Comparison of ENCODE assay signal across 13 cellular contexts in the genomic region with DNA sequence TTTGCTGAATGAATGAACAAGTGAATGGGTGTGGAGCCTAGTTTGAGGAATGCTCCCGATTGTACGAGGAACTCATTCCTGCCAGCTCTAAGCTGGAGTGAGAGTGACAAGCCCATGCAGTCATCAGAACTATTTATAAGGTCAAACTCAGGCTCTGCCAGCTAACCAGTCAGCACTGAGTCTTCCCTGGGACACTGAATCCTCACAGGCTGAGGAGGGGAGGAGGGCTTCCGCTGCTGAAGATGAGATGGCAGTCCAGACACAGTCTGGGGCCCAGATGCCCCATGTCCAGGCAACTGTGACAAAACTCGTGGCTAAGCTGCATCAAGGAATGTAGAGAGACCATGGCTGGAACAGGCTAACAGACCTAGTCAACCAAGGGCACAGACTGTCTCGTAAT. TPM values are rescaled to one million over a fixed set of nuclear protein-coding genes. Genes with fewer than 3 reads are reported as not detected.
DNase-seq lines count a peak whose midpoint lies in the region; ATAC-seq and TF ChIP-seq lines count a peak whose summit lies in the region.
"Had no signal": no experiment of that assay in that cellular context is flagged by ENCODE, and none has a peak within 500 bp of the region (broad histone marks: within the 10 kb centered on the region; RNA-seq: fewer than 3 reads in every experiment).

No MANE protein-coding gene starts in this region.

- H3K36me3 ChIP-seq in SK-N-SH (replicated peaks in 1 of 2; ENCODE audit: control insufficient read depth in 1 of 2, insufficient read depth in 2 of 2, low read length in 1 of 2) (no peaks in the 10 kb centered on the region), neural progenitor cell (no peaks in the 10 kb centered on the region)
- H3K36me3 ChIP-seq: BLaER1 treated with 17β-estradiol and CSF1 and Interleukin-3, amounts not matched to agents 10 nM and 100 nM; ovary had no signal

- no peaks in the 10 kb centered on the region for H3K9me2 ChIP-seq in SK-N-SH

- peaks cover 12% of the 10 kb centered on the region for H3K36me3 Mint-ChIP-seq in neural progenitor cell
- no peaks in the 10 kb centered on the region for H3K36me3 Mint-ChIP-seq in natural killer cell treated with Interleukin-12 subunit alpha and Interleukin-12 subunit beta and Interleukin-15 and Interleukin-18, amount 100 ng/mL, for 72 hours

- H3K4me3 ChIP-seq in SK-N-SH (ENCODE audit: low read depth in 2 of 2, low read length in 1 of 2) (no peak overlapping the region), neural progenitor cell (no peak overlapping the region)
- H3K4me3 ChIP-seq: BLaER1 treated with 17β-estradiol and CSF1 and Interleukin-3, amounts not matched to agents 10 nM and 100 nM; ovary had no signal

- H3K27me3 ChIP-seq in SK-N-SH (ENCODE audit: insufficient read depth) (no peaks in the 10 kb centered on the region), foreskin keratinocyte (no peaks in the 10 kb centered on the region), neural progenitor cell (peaks cover 16% of the 10 kb centered on the region)
- H3K27me3 ChIP-seq: ovary had no signal

- H4K20me1 ChIP-seq in SK-N-SH (ENCODE audit: insufficient read depth) (0 out of 2 replicates have a peak, but pooled peaks cover 7% of the 10 kb centered on the region), neural progenitor cell (ENCODE audit: low read depth) (peaks cover 27% of the 10 kb centered on the region)

- TF ChIP-seq CTCF in SK-N-SH (IDR thresholded peaks at IDR 0.05) (no peak), foreskin keratinocyte (conservative IDR thresholded peaks at IDR 0.05) (no peak), neural progenitor cell (IDR thresholded peaks at IDR 0.05) (no peak)

- H3K4me2 ChIP-seq in SK-N-SH (peak overlapping the region; percentile 64; the same call in 1 of the 2 replicates), neural progenitor cell (peak overlapping the region; percentile 81)
- H3K4me2 ChIP-seq: BLaER1 treated with 17β-estradiol and CSF1 and Interleukin-3, amounts not matched to agents 10 nM and 100 nM had no signal

- H3K27ac Mint-ChIP-seq in neural progenitor cell = no peak overlapping the region
- H3K27ac Mint-ChIP-seq in natural killer cell treated with Interleukin-12 subunit alpha and Interleukin-12 subunit beta and Interleukin-15 and Interleukin-18, amount 100 ng/mL, for 72 hours = no peak overlapping the region

- H3K4me1 ChIP-seq in SK-N-SH (ENCODE audit: control insufficient read depth in 1 of 2, insufficient read depth in 2 of 2, low read depth in 1 of 2, low read length in 1 of 2) (peaks cover 35 to 38% of the 10 kb centered on the region in 2 experiments; a peak in 3 of 4 replicates), foreskin keratinocyte (peaks cover 31% of the 10 kb centered on the region), neural progenitor cell (peaks cover 39% of the 10 kb centered on the region)

- H3F3A ChIP-seq in SK-N-SH (replicated peaks; ENCODE audit: insufficient read depth) (peaks cover 32% of the 10 kb centered on the region), neural progenitor cell (ENCODE audit: low read depth) (peaks cover 53% of the 10 kb centered on the region)

- WGBS in SK-N-SH (ENCODE audit: low lambda C conversion rate) = 40% methylated on average over 4 of the region's 5 CpGs

- POLR2A ChIA-PET in SK-N-SH (lab: Yijun Ruan, JAX) = interaction anchor here (0.6 to 0.9 kb wide), 2 partner anchors 9 to 66 kb away, joined by 3 to 4 read pairs; no protein-coding TSS in a partner anchor

- peak overlapping the region; percentile 33; the same call in 1 of the 2 replicates for H2AFZ ChIP-seq in SK-N-SH (ENCODE audit: low read depth)
- no peak overlapping the region for H2AFZ ChIP-seq in neural progenitor cell (replicated peaks)

- TF ChIP-seq EP300 in SK-N-SH (IDR thresholded peaks at IDR 0.05; ENCODE audit: borderline replicate concordance in 1 of 2, low read depth in 1 of 2, low read length in 1 of 2) = no peak

- H3K9me3 Mint-ChIP-seq in neural progenitor cell = no peaks in the 10 kb centered on the region
- no peaks in the 10 kb centered on the region for H3K9me3 Mint-ChIP-seq in natural killer cell treated with Interleukin-12 subunit alpha and Interleukin-12 subunit beta and Interleukin-15 and Interleukin-18, amount 100 ng/mL, for 72 hours
- H3K9me3 Mint-ChIP-seq: central memory CD8-positive, alpha-beta T cell had no signal

- DNase-seq in EL = peak; percentile 76
- DNase-seq in SK-N-SH = no peak
- DNase-seq in foreskin keratinocyte = peak in 1 of 2 donors; percentile 47
- DNase-seq in neural progenitor cell (ENCODE audit: low spot score) = peak; percentile 66
- no peak for DNase-seq in natural killer cell treated with Interleukin-12 subunit alpha and Interleukin-12 subunit beta and Interleukin-15 and Interleukin-18, amount 100 ng/mL, for 72 hours (ENCODE audit: low spot score)
- no peak for DNase-seq in pons (ENCODE audit: low spot score)
- DNase-seq in NCI-H226 = no peak
- DNase-seq in stimulated activated CD4-positive, alpha-beta T cell treated with anti-CD3 and anti-CD28 coated beads, Interleukin-4, amount 100 ng/mL, for 1 hour = no peak
- DNase-seq: NCI-H526 treated with DMSO at 0.1 percent for 48 hours, ovary, T1000 had no signal

- CTCF ChIA-PET in SK-N-SH (lab: Yijun Ruan, JAX) = interaction anchor here (1.1 to 10.0 kb wide), 4 partner anchors 9 to 240 kb away, joined by 3 to 170 read pairs (median 4); a partner anchor contains a TSS

- ATAC-seq in foreskin keratinocyte = peak; percentile 30
- no peak for ATAC-seq in natural killer cell treated with Interleukin-12 subunit alpha and Interleukin-12 subunit beta and Interleukin-15 and Interleukin-18, amount 100 ng/mL, for 72 hours

- no peak for TF ChIP-seq RAD21 in SK-N-SH (IDR thresholded peaks at IDR 0.05; ENCODE audit: low read length)

- no peaks in the 10 kb centered on the region for H3K9me3 ChIP-seq in SK-N-SH
- H3K9me3 ChIP-seq in neural progenitor cell (ENCODE audit: low read depth) = no peaks in the 10 kb centered on the region
- H3K9me3 ChIP-seq: BLaER1 treated with 17β-estradiol and CSF1 and Interleukin-3, amounts not matched to agents 10 nM and 100 nM; ovary had no signal

- H3K9ac ChIP-seq in SK-N-SH (peak overlapping the region; percentile 22; the same call in 1 of the 2 replicates), neural progenitor cell (no peak overlapping the region)
- H3K9ac ChIP-seq: BLaER1 treated with 17β-estradiol and CSF1 and Interleukin-3, amounts not matched to agents 10 nM and 100 nM had no signal

- H3K27me3 Mint-ChIP-seq in neural progenitor cell (ENCODE audit: insufficient read depth, low read depth) = peaks cover 3% of the 10 kb centered on the region
- H3K27me3 Mint-ChIP-seq in natural killer cell treated with Interleukin-12 subunit alpha and Interleukin-12 subunit beta and Interleukin-15 and Interleukin-18, amount 100 ng/mL, for 72 hours = peaks cover 46 to 60% of the 10 kb centered on the region in 2 donors

- H3K4me1 Mint-ChIP-seq in neural progenitor cell = peaks cover 65% of the 10 kb centered on the region
- H3K4me1 Mint-ChIP-seq in natural killer cell treated with Interleukin-12 subunit alpha and Interleukin-12 subunit beta and Interleukin-15 and Interleukin-18, amount 100 ng/mL, for 72 hours (ENCODE audit: low read depth in 2 of 2) = peaks cover 17 to 18% of the 10 kb centered on the region in 2 donors

- H3K27ac ChIP-seq in SK-N-SH (ENCODE audit: low read depth in 2 of 2, low read length in 1 of 2) (peak overlapping the region; percentile 44 to 64; a peak in 3 of 4 replicates), foreskin keratinocyte (no peak overlapping the region), neural progenitor cell (no peak overlapping the region)
- H3K27ac ChIP-seq: BLaER1 treated with 17β-estradiol and CSF1 and Interleukin-3, amounts not matched to agents 10 nM and 100 nM; ovary had no signal

- peak overlapping the region; percentile 89 for H3K4me3 Mint-ChIP-seq in neural progenitor cell
- no peak overlapping the region for H3K4me3 Mint-ChIP-seq in natural killer cell treated with Interleukin-12 subunit alpha and Interleukin-12 subunit beta and Interleukin-15 and Interleukin-18, amount 100 ng/mL, for 72 hours
- H3K4me3 Mint-ChIP-seq: central memory CD8-positive, alpha-beta T cell had no signal

- peaks cover 47% of the 10 kb centered on the region for H3K79me2 ChIP-seq in SK-N-SH (ENCODE audit: insufficient read depth)
- H3K79me2 ChIP-seq in neural progenitor cell (ENCODE audit: low read depth) = peaks cover 56% of the 10 kb centered on the region

TF ChIP-seq in SK-N-SH, 30 proteins besides CTCF, POLR2A, EP300 and RAD21:
- TF ChIP-seq TCF12 (IDR thresholded peaks at IDR 0.05) (peak; percentile 43; the same call in 1 of the 2 replicates), POLR2AphosphoS5 (IDR thresholded peaks at IDR 0.05; ENCODE audit: low read depth, low read length) (no peak), RCOR1 (IDR thresholded peaks at IDR 0.05; ENCODE audit: low read length) (0 out of 2 replicates have a peak, but pooled peaks have one; percentile 8), MXI1 (IDR thresholded peaks at IDR 0.05; ENCODE audit: low read depth, low read length) (no peak)
- TF ChIP-seq, protein P1, sequence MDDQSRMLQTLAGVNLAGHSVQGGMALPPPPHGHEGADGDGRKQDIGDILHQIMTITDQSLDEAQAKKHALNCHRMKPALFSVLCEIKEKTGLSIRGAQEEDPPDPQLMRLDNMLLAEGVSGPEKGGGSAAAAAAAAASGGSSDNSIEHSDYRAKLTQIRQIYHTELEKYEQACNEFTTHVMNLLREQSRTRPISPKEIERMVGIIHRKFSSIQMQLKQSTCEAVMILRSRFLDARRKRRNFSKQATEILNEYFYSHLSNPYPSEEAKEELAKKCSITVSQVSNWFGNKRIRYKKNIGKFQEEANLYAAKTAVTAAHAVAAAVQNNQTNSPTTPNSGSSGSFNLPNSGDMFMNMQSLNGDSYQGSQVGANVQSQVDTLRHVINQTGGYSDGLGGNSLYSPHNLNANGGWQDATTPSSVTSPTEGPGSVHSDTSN (IDR thresholded peaks at IDR 0.05) = peak; percentile 51

RNA-seq across cellular contexts. Expression of a gene that starts 4.0 kb away (rescaled TPM):
- polyA plus RNA-seq in SK-N-SH (2012; rRNA removed) = 6.7 and 10.9 TPM in 2 replicates
- polyA plus RNA-seq in SK-N-SH (2012; cell fraction: cytosol; rRNA removed) = 7.5 and 9.4 TPM in 2 replicates
- 24.1 and 25.4 TPM in 2 replicates for polyA plus RNA-seq in SK-N-SH (2012; cell fraction: nucleus; rRNA removed)
- 9.0 and 9.5 TPM in 2 replicates for total RNA-seq in foreskin keratinocyte
- 4.2 and 5.0 TPM in 2 replicates for polyA plus RNA-seq in foreskin keratinocyte
- 9.2 and 12.0 TPM in 2 replicates for total RNA-seq in neural progenitor cell (ENCODE audit: low replicate concordance)
- 1 to 10 TPM in 1 of 2 donors, under 1 TPM in 1; 0.90 to 2.6 TPM for total RNA-seq in natural killer cell treated with Interleukin-12 subunit alpha and Interleukin-12 subunit beta and Interleukin-15 and Interleukin-18, amount 100 ng/mL, for 72 hours

RNA-seq across cellular contexts. Expression of a gene that starts 22.2 kb away (rescaled TPM):
- polyA plus RNA-seq in SK-N-SH (2012; rRNA removed) (37.2 and 85.7 TPM in 2 replicates), foreskin keratinocyte (29.5 and 32.5 TPM in 2 replicates)
- 43.3 and 50.5 TPM in 2 replicates for polyA plus RNA-seq in SK-N-SH (2012; cell fraction: cytosol; rRNA removed)
- polyA plus RNA-seq in SK-N-SH (2012; cell fraction: nucleus; rRNA removed) = 64.0 and 84.5 TPM in 2 replicates
- total RNA-seq in foreskin keratinocyte (25.0 and 30.3 TPM in 2 replicates), neural progenitor cell (ENCODE audit: low replicate concordance) (32.7 and 51.7 TPM in 2 replicates)
- 10 to 100 TPM; 20.9 to 23.8 TPM for total RNA-seq in natural killer cell treated with Interleukin-12 subunit alpha and Interleukin-12 subunit beta and Interleukin-15 and Interleukin-18, amount 100 ng/mL, for 72 hours

Comparison
In these comparisons a context has a peak if more than half of its experiments do, and no peak if none do; other contexts are left out.
1. DNase-seq: peak in EL (single experiment) and neural progenitor cell (single experiment); none in SK-N-SH (single experiment), natural killer cell treated with Interleukin-12 subunit alpha and Interleukin-12 subunit beta and Interleukin-15 and Interleukin-18, amount 100 ng/mL, for 72 hours (single experiment), pons (single experiment), NCI-H226 (single experiment) and stimulated activated CD4-positive, alpha-beta T cell treated with anti-CD3 and anti-CD28 coated beads, Interleukin-4, amount 100 ng/mL, for 1 hour (single experiment).
2. H3K27ac ChIP-seq: peak in SK-N-SH (2 of 2); none in foreskin keratinocyte (single experiment) and neural progenitor cell (single experiment).